Comparison of ENCODE assay signal across 1 cellular context in genomic region chr22:21438013-21438412, GRCh38.
A peak's percentile ranks its signal among the peaks of the same experiment; 100 is the strongest.
TF ChIP-seq lines count a peak whose summit lies in the region.
"Not testable (repeated sequence)": the region's sequence is repeated elsewhere in the genome, so short reads cannot be mapped to it uniquely, and the experiment has no call there.

No MANE protein-coding gene starts in this region.

TF ChIP-seq in K562, 482 proteins besides CTCF, POLR2A, EP300 and RAD21:
- TF ChIP-seq CBFA2T2 (conservative IDR thresholded peaks at IDR 0.05) (peak; percentile 26; the same call in 1 of the 2 replicates), HDGF (IDR thresholded peaks at IDR 0.05) (peak; percentile 78; the same call in 1 of the 2 replicates), NFIC (IDR thresholded peaks at IDR 0.05) (peak; percentile 94), SMAD4 (CRISPR knock-in tag; conservative IDR thresholded peaks at IDR 0.05) (peak; percentile 54), ARID1B (IDR thresholded peaks at IDR 0.05) (0 out of 2 replicates have a peak, but pooled peaks have one; percentile 22), TFAP4 (CRISPR knock-in tag; IDR thresholded peaks at IDR 0.05; ENCODE audit: borderline replicate concordance) (peak; percentile 50; the same call in 1 of the 2 replicates), MAX (CRISPR knock-in tag; IDR thresholded peaks at IDR 0.05) (0 out of 2 replicates have a peak, but pooled peaks have one; percentile 35), HDAC1 (IDR thresholded peaks at IDR 0.05) (peak in 1 of 2 experiments; percentile 78; a peak in 2 of 4 replicates), L3MBTL2 (IDR thresholded peaks at IDR 0.05) (0 out of 2 replicates have a peak, but pooled peaks have one; percentile 31), NR2C1 (tag; IDR thresholded peaks at IDR 0.05) (peak; percentile 82), NRF1 (conservative IDR thresholded peaks at IDR 0.05 in 1 of 2, IDR thresholded peaks at IDR 0.05 in 1 of 2) (0 out of 4 replicates have a peak, but pooled peaks of 1 of the 2 experiments have one; percentile 20), RAD51 (IDR thresholded peaks at IDR 0.05; ENCODE audit: borderline replicate concordance, low read depth) (0 out of 2 replicates have a peak, but pooled peaks have one; percentile 23), CBFA2T3 (IDR thresholded peaks at IDR 0.05) (peak; percentile 34), EGR1 (conservative IDR thresholded peaks at IDR 0.05) (peak; percentile 100), DPF2 (IDR thresholded peaks at IDR 0.05) (peak; percentile 66), HDAC2 (IDR thresholded peaks at IDR 0.05) (peak; percentile 72; the same call in 1 of the 2 replicates), KLF13 (tag; IDR thresholded peaks at IDR 0.05; ENCODE audit: borderline replicate concordance, low read depth) (0 out of 2 replicates have a peak, but pooled peaks have one; percentile 19), CXXC5 (CRISPR knock-in tag; IDR thresholded peaks at IDR 0.05) (peak; percentile 59; the same call in 1 of the 2 replicates)
- TF ChIP-seq, protein P1, sequence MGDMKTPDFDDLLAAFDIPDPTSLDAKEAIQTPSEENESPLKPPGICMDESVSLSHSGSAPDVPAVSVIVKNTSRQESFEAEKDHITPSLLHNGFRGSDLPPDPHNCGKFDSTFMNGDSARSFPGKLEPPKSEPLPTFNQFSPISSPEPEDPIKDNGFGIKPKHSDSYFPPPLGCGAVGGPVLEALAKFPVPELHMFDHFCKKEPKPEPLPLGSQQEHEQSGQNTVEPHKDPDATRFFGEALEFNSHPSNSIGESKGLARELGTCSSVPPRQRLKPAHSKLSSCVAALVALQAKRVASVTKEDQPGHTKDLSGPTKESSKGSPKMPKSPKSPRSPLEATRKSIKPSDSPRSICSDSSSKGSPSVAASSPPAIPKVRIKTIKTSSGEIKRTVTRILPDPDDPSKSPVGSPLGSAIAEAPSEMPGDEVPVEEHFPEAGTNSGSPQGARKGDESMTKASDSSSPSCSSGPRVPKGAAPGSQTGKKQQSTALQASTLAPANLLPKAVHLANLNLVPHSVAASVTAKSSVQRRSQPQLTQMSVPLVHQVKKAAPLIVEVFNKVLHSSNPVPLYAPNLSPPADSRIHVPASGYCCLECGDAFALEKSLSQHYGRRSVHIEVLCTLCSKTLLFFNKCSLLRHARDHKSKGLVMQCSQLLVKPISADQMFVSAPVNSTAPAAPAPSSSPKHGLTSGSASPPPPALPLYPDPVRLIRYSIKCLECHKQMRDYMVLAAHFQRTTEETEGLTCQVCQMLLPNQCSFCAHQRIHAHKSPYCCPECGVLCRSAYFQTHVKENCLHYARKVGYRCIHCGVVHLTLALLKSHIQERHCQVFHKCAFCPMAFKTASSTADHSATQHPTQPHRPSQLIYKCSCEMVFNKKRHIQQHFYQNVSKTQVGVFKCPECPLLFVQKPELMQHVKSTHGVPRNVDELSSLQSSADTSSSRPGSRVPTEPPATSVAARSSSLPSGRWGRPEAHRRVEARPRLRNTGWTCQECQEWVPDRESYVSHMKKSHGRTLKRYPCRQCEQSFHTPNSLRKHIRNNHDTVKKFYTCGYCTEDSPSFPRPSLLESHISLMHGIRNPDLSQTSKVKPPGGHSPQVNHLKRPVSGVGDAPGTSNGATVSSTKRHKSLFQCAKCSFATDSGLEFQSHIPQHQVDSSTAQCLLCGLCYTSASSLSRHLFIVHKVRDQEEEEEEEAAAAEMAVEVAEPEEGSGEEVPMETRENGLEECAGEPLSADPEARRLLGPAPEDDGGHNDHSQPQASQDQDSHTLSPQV (IDR thresholded peaks at IDR 0.05) = peak; percentile 67; the same call in 1 of the 2 replicates
- TF ChIP-seq, protein P2, sequence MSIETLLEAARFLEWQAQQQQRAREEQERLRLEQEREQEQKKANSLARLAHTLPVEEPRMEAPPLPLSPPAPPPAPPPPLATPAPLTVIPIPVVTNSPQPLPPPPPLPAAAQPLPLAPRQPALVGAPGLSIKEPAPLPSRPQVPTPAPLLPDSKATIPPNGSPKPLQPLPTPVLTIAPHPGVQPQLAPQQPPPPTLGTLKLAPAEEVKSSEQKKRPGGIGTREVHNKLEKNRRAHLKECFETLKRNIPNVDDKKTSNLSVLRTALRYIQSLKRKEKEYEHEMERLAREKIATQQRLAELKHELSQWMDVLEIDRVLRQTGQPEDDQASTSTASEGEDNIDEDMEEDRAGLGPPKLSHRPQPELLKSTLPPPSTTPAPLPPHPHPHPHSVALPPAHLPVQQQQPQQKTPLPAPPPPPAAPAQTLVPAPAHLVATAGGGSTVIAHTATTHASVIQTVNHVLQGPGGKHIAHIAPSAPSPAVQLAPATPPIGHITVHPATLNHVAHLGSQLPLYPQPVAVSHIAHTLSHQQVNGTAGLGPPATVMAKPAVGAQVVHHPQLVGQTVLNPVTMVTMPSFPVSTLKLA (conservative IDR thresholded peaks at IDR 0.05) = peak in 1 of 2 experiments; percentile 86; a peak in 2 of 4 replicates
- TF ChIP-seq NR2C1 (IDR thresholded peaks at IDR 0.05) = not testable (repeated sequence)
